ENCODE assay signal across 9 cellular contexts in the genomic region with DNA sequence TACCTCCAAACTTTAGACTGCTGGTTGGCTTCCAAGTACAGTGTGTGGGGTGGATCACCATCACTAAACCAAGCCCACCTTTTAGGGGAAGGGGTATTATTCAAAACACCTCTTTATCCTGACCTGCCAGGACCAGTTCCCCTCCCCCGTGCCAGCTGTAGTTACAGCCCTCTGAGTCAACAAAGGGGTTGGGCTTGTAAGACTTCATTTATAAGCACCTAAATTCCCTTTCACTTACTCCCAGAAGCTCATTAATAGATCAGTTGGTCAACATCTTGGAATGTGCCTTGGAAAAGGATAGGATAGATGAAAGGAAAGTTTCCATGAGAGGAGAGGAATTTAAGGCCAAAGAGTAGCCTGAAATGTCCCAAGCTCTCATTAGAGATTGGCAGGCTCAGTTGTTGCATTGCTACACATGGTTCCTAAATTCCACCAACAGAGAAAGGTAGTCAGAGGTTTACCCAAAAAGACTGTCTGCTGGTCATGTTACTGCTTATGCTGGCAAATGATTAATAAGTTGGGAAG. TPM values are rescaled to one million over a fixed set of nuclear protein-coding genes. Genes with fewer than 3 reads are reported as not detected.
DNase-seq lines count a peak whose midpoint lies in the region; ATAC-seq and TF ChIP-seq lines count a peak whose summit lies in the region.
"Had no signal": no experiment of that assay in that cellular context is flagged by ENCODE, and none has a peak within 500 bp of the region (broad histone marks: within the 10 kb centered on the region; RNA-seq: fewer than 3 reads in every experiment).

No MANE protein-coding gene starts in this region.

- no TSS peak for BruUV-seq in Caco-2 (replicated peaks; lab: Mats Ljungman, UMichigan)

- H3K4me1 Mint-ChIP-seq in Caco-2 (ENCODE audit: low read depth, unreplicated experiment) = peaks cover 37% of the 10 kb centered on the region
- peaks cover 40% of the 10 kb centered on the region for H3K4me1 Mint-ChIP-seq in nephron progenitor cell

- CTCF ChIA-PET in Caco-2 (lab: Charles Lee) = interaction anchor here (0.6 to 0.7 kb wide), 3 partner anchors 82 to 220 kb away, joined by 3 to 4 read pairs (median 3); no protein-coding TSS in a partner anchor

- in situ Hi-C loops in brain microvascular endothelial cell (cut with HindIII; ENCODE audit: low pct_ligation_motif_present, low sequenced_read_pairs) (no loop called here), GM13976 (cut with MboI; ENCODE audit: low sequenced_read_pairs, unreplicated experiment) (no loop called here)

- H3K4me3 ChIP-seq in Caco-2 (ENCODE audit: low read depth, low read length) (no peak overlapping the region), brain microvascular endothelial cell (ENCODE audit: low read depth, low read length) (no peak overlapping the region)
- no peak overlapping the region for H3K4me3 ChIP-seq in Jurkat, Clone E6-1 (ENCODE audit: low read length)
- H3K4me3 ChIP-seq: ascending aorta had no signal

- no peak overlapping the region for H3K27ac ChIP-seq in brain microvascular endothelial cell
- H3K27ac ChIP-seq: ascending aorta had no signal

- H3K4me1 ChIP-seq in Caco-2 = peaks cover 39% of the 10 kb centered on the region

- TF ChIP-seq CTCF in Caco-2 (IDR thresholded peaks at IDR 0.05; ENCODE audit: insufficient read depth in 1 of 2, low read depth in 1 of 2, low read length in 1 of 2, severe bottlenecking in 1 of 2, unreplicated experiment in 1 of 2) (no peak), brain microvascular endothelial cell (IDR thresholded peaks at IDR 0.05; ENCODE audit: low read depth, low read length, missing control alignments) (no peak), nephron progenitor cell (IDR thresholded peaks at IDR 0.05) (no peak), GM13976 (IDR thresholded peaks at IDR 0.05; ENCODE audit: borderline replicate concordance, control extremely low read depth, extremely low read depth, insufficient read depth, missing control alignments) (no peak)

- H3K27me3 ChIP-seq in Caco-2 (replicated peaks; ENCODE audit: control insufficient read depth, insufficient read depth, low read length) (no peaks in the 10 kb centered on the region), brain microvascular endothelial cell (replicated peaks) (no peaks in the 10 kb centered on the region)
- H3K27me3 ChIP-seq: ascending aorta had no signal

- POLR2A ChIA-PET in Caco-2 (lab: Charles Lee) = interaction anchor here (0.5 kb wide), 1 partner anchor 128 kb away, joined by 7 read pairs; no protein-coding TSS in a partner anchor

- H3K27me3 Mint-ChIP-seq in Caco-2 (ENCODE audit: insufficient read depth, unreplicated experiment) (no peaks in the 10 kb centered on the region), nephron progenitor cell (ENCODE audit: low read depth, poor library complexity) (peaks cover 10% of the 10 kb centered on the region)

- no peaks in the 10 kb centered on the region for H3K36me3 ChIP-seq in Caco-2 (ENCODE audit: control insufficient read depth, insufficient read depth, low read length)
- no peaks in the 10 kb centered on the region for H3K36me3 ChIP-seq in brain microvascular endothelial cell (replicated peaks)
- H3K36me3 ChIP-seq: ascending aorta had no signal

- H3K9me3 ChIP-seq in Caco-2 = no peaks in the 10 kb centered on the region
- H3K9me3 ChIP-seq: ascending aorta had no signal

- H3K9me3 Mint-ChIP-seq in Caco-2 (ENCODE audit: unreplicated experiment) (peaks cover 9% of the 10 kb centered on the region), nephron progenitor cell (peaks cover 3% of the 10 kb centered on the region)

- intact Hi-C loops in Caco-2 (cut with micrococcal nuclease; ENCODE audit: unreplicated experiment) = no loop called here

- H3K27ac Mint-ChIP-seq in Caco-2 (ENCODE audit: unreplicated experiment) (peak overlapping the region; percentile 1), nephron progenitor cell (peak overlapping the region; percentile 94)

- no peaks in the 10 kb centered on the region for H3K36me3 Mint-ChIP-seq in Caco-2 (ENCODE audit: insufficient read depth, unreplicated experiment)
- H3K36me3 Mint-ChIP-seq in nephron progenitor cell (ENCODE audit: low read depth) = no peaks in the 10 kb centered on the region

- H3K4me3 Mint-ChIP-seq in Caco-2 (ENCODE audit: unreplicated experiment) (peak overlapping the region; percentile 32), nephron progenitor cell (no peak overlapping the region)

- no peak for ATAC-seq in GM21367 (IDR thresholded peaks at IDR 0.05; ENCODE audit: unreplicated experiment)

- DNase-seq in Caco-2 (peak; percentile 62 to 65), brain microvascular endothelial cell (peak; percentile 17), nephron progenitor cell (no peak), GM13976 (ENCODE audit: low spot score) (no peak), inferior parietal cortex (ENCODE audit: extremely low spot score) (no peak), SHP77 treated with DMSO at 0.1 percent for 48 hours (lab: John Stamatoyannopoulos, UW) (no peak)
- peak; percentile 57 for DNase-seq in Jurkat, Clone E6-1 (ENCODE audit: low read depth, low spot score)

RNA-seq across cellular contexts. Expression of gene TNFAIP3, which starts 59.2 kb away (rescaled TPM):
- total RNA-seq in Caco-2 (2022) = 45.7 and 50.4 TPM in 2 replicates
- polyA plus RNA-seq in Jurkat, Clone E6-1 (2012; ENCODE audit: insufficient read depth, insufficient read length) = 31.0 TPM

Comparison
In these comparisons a context has a peak if more than half of its experiments do, and no peak if none do; other contexts are left out.
1. DNase-seq: peak in Caco-2 (2 of 2), Jurkat, Clone E6-1 (single experiment) and brain microvascular endothelial cell (single experiment); none in nephron progenitor cell (single experiment), GM13976 (single experiment), inferior parietal cortex (single experiment) and SHP77 treated with DMSO at 0.1 percent for 48 hours (single experiment).